1 cellular context compared by ENCODE assay signal in genomic region chr3:122458992-122459391, GRCh38.
TF ChIP-seq lines count a peak whose summit lies in the region.

No MANE protein-coding gene starts in this region.

TF ChIP-seq in WTC11, 78 proteins besides CTCF, POLR2A, EP300 and RAD21 (continued from another document):
- no peak for TF ChIP-seq PRDM15 (CRISPR knock-in tag; IDR thresholded peaks at IDR 0.05)
- no peak for TF ChIP-seq USF1 (CRISPR knock-in tag; IDR thresholded peaks at IDR 0.05)
- TF ChIP-seq HMGA2 (CRISPR knock-in tag; IDR thresholded peaks at IDR 0.05) = no peak
- no peak for TF ChIP-seq ZBTB21 (CRISPR knock-in tag; IDR thresholded peaks at IDR 0.05; ENCODE audit: borderline replicate concordance)
- TF ChIP-seq FOXP4 (CRISPR knock-in tag; IDR thresholded peaks at IDR 0.05) = no peak
